32 cellular contexts compared by ENCODE assay signal in the genomic region with DNA sequence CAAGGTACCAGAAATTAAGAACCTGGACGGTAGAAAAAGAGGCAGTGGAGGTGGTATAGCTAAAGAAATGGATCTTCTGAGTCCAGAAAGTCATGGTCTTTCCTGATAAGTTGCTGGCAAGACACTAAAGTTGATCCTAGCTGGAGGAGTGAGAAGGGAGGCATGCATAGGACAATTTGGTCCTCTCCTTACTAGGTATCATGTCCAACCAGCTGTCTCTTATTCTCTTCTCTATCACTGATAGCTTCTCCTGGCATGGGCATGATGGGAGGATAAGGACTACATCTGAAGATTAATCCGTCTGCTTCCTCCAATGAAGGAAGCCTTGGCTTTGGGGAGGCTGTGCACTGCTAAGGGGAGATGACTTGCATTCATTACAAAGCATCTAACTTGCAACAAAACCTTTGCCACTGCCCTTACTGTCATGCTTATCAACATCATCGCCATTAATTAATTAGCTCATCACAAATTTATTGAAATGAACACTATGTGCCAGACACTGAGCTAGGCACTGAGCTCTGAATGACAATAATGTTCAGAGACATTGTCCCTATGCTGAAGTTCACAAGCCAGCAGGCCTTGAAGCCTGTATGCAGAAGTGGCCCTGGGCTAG.
"Had no signal": no experiment of that assay in that cellular context is flagged by ENCODE, and none has a peak within 500 bp of the region (broad histone marks: within the 10 kb centered on the region; RNA-seq: fewer than 3 reads in every experiment).

No MANE protein-coding gene starts in this region.

- H3K27me3 ChIP-seq: Peyer's patch had no signal

- H3K4me3 ChIP-seq: cardiac muscle cell, Peyer's patch, SJSA1 had no signal

- H3K27ac ChIP-seq: brain microvascular endothelial cell, cardiac muscle cell, Peyer's patch, SJSA1 had no signal

- H3K36me3 ChIP-seq: brain microvascular endothelial cell, cardiac muscle cell, Peyer's patch, SJSA1 had no signal

- DNase-seq: activated CD4-positive, alpha-beta memory T cell treated with anti-CD3 and anti-CD28 coated beads, Interleukin-2, amount 10 ng/mL, durations not matched to agents 7 days and 5 days; activated CD4-positive, alpha-beta T cell treated with anti-CD3 and anti-CD28 coated beads for 48 hours; activated CD4-positive, CD25-positive, alpha-beta regulatory T cell treated with anti-CD3 and anti-CD28 coated beads, Interleukin-2, amount 50 U/mL, for 72 hours; activated CD8-positive, alpha-beta memory T cell treated with anti-CD3 and anti-CD28 coated beads for 24 hours; activated CD8-positive, alpha-beta memory T cell treated with anti-CD3 and anti-CD28 coated beads, Interleukin-2, amount 10 ng/mL, durations not matched to agents 7 days and 5 days; activated CD8-positive, alpha-beta memory T cell treated with anti-CD3 and anti-CD28 coated beads, Interleukin-2, amount 50 U/mL, for 48 hours; activated effector memory CD4-positive, alpha-beta T cell treated with Interleukin-2 at 50 U/mL for 16 hours; activated naive CD4-positive, alpha-beta T cell treated with anti-CD3 and anti-CD28 coated beads, Interleukin-2, amount 50 U/mL, for 16 hours; activated naive CD8-positive, alpha-beta T cell treated with anti-CD3 and anti-CD28 coated beads for 36 hours; activated T-cell treated with anti-CD3 and anti-CD28 coated beads, Interleukin-2, amount 50 U/mL, for 48 hours; amniotic stem cell; aorta; brain microvascular endothelial cell; Karpas-422; KBM-7; NCI-H1105; NCI-H1417 treated with DMSO at 0.1 percent for 48 hours; NCI-H187 treated with DMSO at 0.1 percent for 48 hours; NCI-H2081; NCI-H2171 treated with DMSO at 0.1 percent for 48 hours; NCI-H2227 treated with DMSO at 0.1 percent for 48 hours; NCI-H446 treated with DMSO at 0.1 percent for 48 hours; NCI-H524; NCI-H69; NK-92 treated with Interleukin-12 subunit alpha and Interleukin-12 subunit beta, amount 100 ng/mL, for 24 hours; PC-3; Peyer's patch; RPMI8226; SHP77 treated with DMSO at 0.1 percent for 48 hours; SK-N-SH had no signal

- H3K9me3 ChIP-seq: Peyer's patch, SJSA1, SK-N-SH had no signal
